In genomic region chr11:46315783-46316563, GRCh38 we compare ENCODE assay signal across 1 cellular context.
TF ChIP-seq lines count a peak whose summit lies in the region.

No MANE protein-coding gene starts in this region.

TF ChIP-seq in IMR-90, 13 proteins besides CTCF, POLR2A, EP300 and RAD21:
- no peak for TF ChIP-seq ELK1 (IDR thresholded peaks at IDR 0.05; ENCODE audit: borderline replicate concordance, low read depth, low read length)
- no peak for TF ChIP-seq RCOR1 (IDR thresholded peaks at IDR 0.05; ENCODE audit: insufficient replicate concordance, low read length)
